Comparison of ENCODE assay signal across 8 cellular contexts in the genomic region with DNA sequence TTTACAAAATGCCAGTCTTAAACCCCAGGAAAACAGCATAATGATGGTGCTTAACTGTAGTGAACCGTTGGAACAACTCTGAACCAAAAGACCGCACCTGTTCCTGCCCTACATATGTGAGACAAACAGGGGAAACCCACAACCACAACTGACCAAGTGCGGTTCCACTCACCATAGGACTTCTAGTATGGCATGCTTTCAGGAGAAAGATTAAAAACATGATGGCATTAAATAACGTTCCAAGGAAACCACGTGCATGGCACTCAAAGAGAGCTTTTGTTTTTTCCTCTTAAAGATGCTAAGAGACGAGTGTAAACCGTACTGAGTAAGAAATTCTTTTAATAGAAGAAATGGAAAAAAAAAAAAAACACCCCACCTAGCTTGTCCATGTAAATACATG.
DNase-seq lines count a peak whose midpoint lies in the region; ATAC-seq and TF ChIP-seq lines count a peak whose summit lies in the region.

No MANE protein-coding gene starts in this region.

- peaks cover 0 to 4% (median 0%) of the 10 kb centered on the region in 3 donors for H3K27me3 Mint-ChIP-seq in immature natural killer cell (ENCODE audit: low read depth in 3 of 3)

- H3K4me3 Mint-ChIP-seq in immature natural killer cell: peak overlapping the region in 1 of 5 donors; percentile 17

- no peaks in the 10 kb centered on the region for H3K9me3 Mint-ChIP-seq in immature natural killer cell

- peaks cover 0 to 4% (median 4%) of the 10 kb centered on the region in 3 donors for H3K36me3 Mint-ChIP-seq in immature natural killer cell

- in situ Hi-C loops in G401 (cut with HindIII; ENCODE audit: low sequenced_read_pairs): no loop called here

- H3K4me3 ChIP-seq in Jurkat, Clone E6-1 (ENCODE audit: low read length): peak overlapping the region; percentile 19

- peak; percentile 100 for DNase-seq in Jurkat, Clone E6-1 (ENCODE audit: low read depth, low spot score)
- peak; percentile 55 to 63 (median 63) for DNase-seq in immature natural killer cell
- no peak for DNase-seq in erythroblast (lab: John Stamatoyannopoulos, UW)
- DNase-seq in DMS79 treated with DMSO at 0.1 percent for 48 hours (lab: John Stamatoyannopoulos, UW): no peak
- no peak for DNase-seq in G401 (ENCODE audit: low spot score)
- DNase-seq in NCI-H1092 (lab: John Stamatoyannopoulos, UW): no peak

- peaks cover 0 to 8% of the 10 kb centered on the region in 2 donors for H3K4me1 Mint-ChIP-seq in immature natural killer cell

- peak overlapping the region in 1 of 6 donors; percentile 24 for H3K27ac Mint-ChIP-seq in immature natural killer cell

- TF ChIP-seq POLR2A in GM18505 (IDR thresholded peaks at IDR 0.05; ENCODE audit: borderline replicate concordance, extremely low read depth, insufficient read depth, insufficient read length): no peak
- no peak for TF ChIP-seq POLR2A in erythroblast (IDR thresholded peaks at IDR 0.05; ENCODE audit: low read length)

- ATAC-seq in GM18505 (IDR thresholded peaks at IDR 0.05; ENCODE audit: unreplicated experiment) (peak; percentile 63), GM21526 (IDR thresholded peaks at IDR 0.05; ENCODE audit: low FRiP score, unreplicated experiment) (peak; percentile 66)

Comparison
In these comparisons a context has a peak if more than half of its experiments do, and no peak if none do; other contexts are left out.
1. DNase-seq: peak in Jurkat, Clone E6-1 (single experiment) and immature natural killer cell (3 of 3); none in erythroblast (0 of 2), DMS79 treated with DMSO at 0.1 percent for 48 hours (single experiment), G401 (single experiment) and NCI-H1092 (single experiment).